1 cellular context compared by ENCODE assay signal in the genomic region with DNA sequence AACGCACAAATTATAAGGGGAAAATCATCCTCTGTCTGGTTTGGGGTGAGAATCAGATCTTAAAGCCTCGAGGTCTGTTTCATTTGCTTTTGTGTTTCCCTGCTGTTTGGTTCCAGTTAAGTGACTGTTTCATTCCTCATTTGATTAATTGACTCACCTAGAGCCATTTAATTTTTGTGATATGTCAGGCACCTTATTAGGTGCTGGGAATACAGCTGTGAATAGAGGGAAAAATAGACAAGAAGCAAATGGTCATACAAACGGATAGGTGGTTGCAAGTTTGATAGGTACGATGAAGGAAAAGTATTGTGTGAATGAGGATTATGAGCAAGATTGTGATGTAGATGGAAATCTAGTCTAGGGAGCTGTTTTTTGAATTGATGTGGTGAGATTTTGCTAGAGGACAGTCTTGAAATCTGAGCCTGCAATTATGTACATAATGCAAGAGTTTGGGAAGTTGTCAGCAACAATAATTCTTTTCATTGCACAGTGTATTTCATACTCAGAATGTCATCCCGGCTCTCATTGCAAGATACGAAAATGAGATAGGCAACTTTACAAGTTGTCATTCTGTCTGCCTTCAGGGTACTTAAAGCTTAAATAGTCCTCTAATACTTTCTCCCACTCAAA.
TF ChIP-seq lines count a peak whose summit lies in the region.

No MANE protein-coding gene starts in this region.

TF ChIP-seq in endothelial cell of umbilical vein, 7 proteins besides CTCF, POLR2A, EP300 and RAD21:
- TF ChIP-seq MYC (IDR thresholded peaks at IDR 0.05; ENCODE audit: low read depth, low read length), result no peak
- TF ChIP-seq, protein P1, sequence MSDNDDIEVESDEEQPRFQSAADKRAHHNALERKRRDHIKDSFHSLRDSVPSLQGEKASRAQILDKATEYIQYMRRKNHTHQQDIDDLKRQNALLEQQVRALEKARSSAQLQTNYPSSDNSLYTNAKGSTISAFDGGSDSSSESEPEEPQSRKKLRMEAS (IDR thresholded peaks at IDR 0.05; ENCODE audit: insufficient read depth, insufficient read length), result no peak
